Comparison of ENCODE assay signal across 19 cellular contexts in the genomic region with DNA sequence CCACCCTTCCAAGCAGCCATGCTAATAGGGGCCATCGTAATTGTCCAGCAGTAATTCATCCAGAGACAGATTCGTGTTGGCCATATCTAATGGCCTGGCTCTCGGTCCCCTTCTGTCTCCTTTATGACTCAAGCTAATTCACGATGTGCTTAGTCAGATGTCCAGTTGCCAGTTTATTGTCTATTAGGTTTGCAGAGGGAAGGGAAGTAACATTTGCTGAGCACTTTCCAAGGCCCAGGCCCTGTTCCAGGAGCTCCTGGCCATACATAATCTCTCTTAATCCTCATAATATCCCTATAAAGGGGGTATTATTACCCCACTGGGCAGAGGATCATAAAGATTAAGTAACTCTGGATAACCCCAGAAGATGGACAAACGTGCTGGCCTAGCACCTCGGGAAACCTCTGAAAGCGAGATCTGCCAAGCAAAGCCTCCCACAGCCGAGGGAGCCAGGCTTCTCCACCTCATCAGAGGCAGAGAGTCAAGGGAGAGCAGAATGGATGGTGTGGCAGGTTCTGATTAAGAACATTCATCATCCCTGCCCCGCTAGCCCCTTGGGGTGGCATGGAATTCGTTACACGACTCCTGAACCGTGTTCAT.
A peak's percentile ranks its signal among the peaks of the same experiment; 100 is the strongest.
DNase-seq lines count a peak whose midpoint lies in the region; ATAC-seq and TF ChIP-seq lines count a peak whose summit lies in the region.
"Had no signal": no experiment of that assay in that cellular context is flagged by ENCODE, and none has a peak within 500 bp of the region (broad histone marks: within the 10 kb centered on the region; RNA-seq: fewer than 3 reads in every experiment).

No MANE protein-coding gene starts in this region.

- H3K4me3 Mint-ChIP-seq in naive thymus-derived CD4-positive, alpha-beta T cell: no peak overlapping the region
- H3K4me3 Mint-ChIP-seq: CD8-positive, alpha-beta memory T cell; immature natural killer cell; memory B cell had no signal

- no peak overlapping the region for H3K27ac Mint-ChIP-seq in naive thymus-derived CD4-positive, alpha-beta T cell
- H3K27ac Mint-ChIP-seq: memory B cell had no signal

- TF ChIP-seq POLR2A in Peyer's patch (IDR thresholded peaks at IDR 0.05): no peak

- H3K27me3 Mint-ChIP-seq in naive thymus-derived CD4-positive, alpha-beta T cell: peaks cover 0 to 40% (median 0%) of the 10 kb centered on the region in 5 donors

- WGBS in psoas muscle, 3 donors: 21 to 34% (median 25%) methylated on average over 12 of the region's 12 CpGs

- no peaks in the 10 kb centered on the region for H3K9me3 ChIP-seq in WERI-Rb-1 (ENCODE audit: severe bottlenecking)
- H3K9me3 ChIP-seq in psoas muscle: no peaks in the 10 kb centered on the region
- H3K9me3 ChIP-seq in Peyer's patch: no peaks in the 10 kb centered on the region
- no peaks in the 10 kb centered on the region for H3K9me3 ChIP-seq in naive thymus-derived CD4-positive, alpha-beta T cell (ENCODE audit: control insufficient read depth in 2 of 3, low read length in 3 of 3)
- H3K9me3 ChIP-seq: stomach, uterus had no signal

- H3K36me3 ChIP-seq in WERI-Rb-1: no peaks in the 10 kb centered on the region
- no peaks in the 10 kb centered on the region for H3K36me3 ChIP-seq in psoas muscle (ENCODE audit: insufficient read depth in 1 of 2, low read depth in 1 of 2)
- H3K36me3 ChIP-seq in Peyer's patch: no peaks in the 10 kb centered on the region
- no peaks in the 10 kb centered on the region for H3K36me3 ChIP-seq in naive thymus-derived CD4-positive, alpha-beta T cell (ENCODE audit: control insufficient read depth in 2 of 3, insufficient read depth in 3 of 3, low read length in 3 of 3)
- H3K36me3 ChIP-seq: stomach, uterus had no signal

- POLR2A ChIA-PET in naive thymus-derived CD4-positive, alpha-beta T cell (lab: Charles Lee): no interaction called here

- CTCF ChIA-PET in naive thymus-derived CD4-positive, alpha-beta T cell (lab: Charles Lee): interaction anchor here (1.3 kb wide), 1 partner anchor 11 kb away, joined by 3 read pairs; no protein-coding TSS in a partner anchor

- H3K4me1 ChIP-seq in psoas muscle: no peaks in the 10 kb centered on the region
- no peaks in the 10 kb centered on the region for H3K4me1 ChIP-seq in Peyer's patch
- peaks cover 0 to 13% of the 10 kb centered on the region in 2 donors for H3K4me1 ChIP-seq in naive thymus-derived CD4-positive, alpha-beta T cell (ENCODE audit: control insufficient read depth in 2 of 2, insufficient read depth in 2 of 2, low read length in 2 of 2)
- H3K4me1 ChIP-seq: stomach had no signal

- TF ChIP-seq CTCF in WERI-Rb-1 (IDR thresholded peaks at IDR 0.05; ENCODE audit: low read depth, low read length) (no peak), psoas muscle (IDR thresholded peaks at IDR 0.05) (no peak), Peyer's patch (IDR thresholded peaks at IDR 0.05) (no peak)

- intact Hi-C loops in left cardiac atrium (cut with DNase I): no loop called here
- intact Hi-C loops in psoas muscle (cut with DNase I): no loop called here
- intact Hi-C loops in naive thymus-derived CD4-positive, alpha-beta T cell (cut with micrococcal nuclease): no loop called here

- H3K36me3 Mint-ChIP-seq in naive thymus-derived CD4-positive, alpha-beta T cell: peaks cover 5 to 41% (median 9%) of the 10 kb centered on the region in 5 donors
- H3K36me3 Mint-ChIP-seq: memory B cell had no signal

- ATAC-seq in left cardiac atrium (peak; percentile 12 to 56), psoas muscle (peak; percentile 74 to 90 (median 86))
- no peak for ATAC-seq in naive thymus-derived CD4-positive, alpha-beta T cell
- ATAC-seq: Panc1 had no signal

- H3K9me3 Mint-ChIP-seq in naive thymus-derived CD4-positive, alpha-beta T cell: peaks cover 0 to 17% (median 11%) of the 10 kb centered on the region in 11 donors

- no peaks in the 10 kb centered on the region for H3K27me3 ChIP-seq in WERI-Rb-1 (ENCODE audit: insufficient read depth, low read depth, severe bottlenecking)
- no peaks in the 10 kb centered on the region for H3K27me3 ChIP-seq in psoas muscle (ENCODE audit: insufficient read depth in 3 of 3, low read length in 2 of 3)
- H3K27me3 ChIP-seq in Peyer's patch: no peaks in the 10 kb centered on the region
- no peaks in the 10 kb centered on the region for H3K27me3 ChIP-seq in naive thymus-derived CD4-positive, alpha-beta T cell (ENCODE audit: control insufficient read depth in 2 of 2, insufficient read depth in 2 of 2, low read length in 2 of 2)
- H3K27me3 ChIP-seq: uterus had no signal

- H3K27ac ChIP-seq in WERI-Rb-1: no peak overlapping the region
- H3K27ac ChIP-seq in psoas muscle: no peak overlapping the region
- H3K27ac ChIP-seq in Peyer's patch: no peak overlapping the region
- no peak overlapping the region for H3K27ac ChIP-seq in naive thymus-derived CD4-positive, alpha-beta T cell (ENCODE audit: low read depth, low read length)
- H3K27ac ChIP-seq: epithelial cell of prostate, stomach had no signal

- H3K4me3 ChIP-seq in WERI-Rb-1 (ENCODE audit: low read depth, low read length) (no peak overlapping the region), psoas muscle (no peak overlapping the region), Peyer's patch (no peak overlapping the region)
- H3K4me3 ChIP-seq in naive thymus-derived CD4-positive, alpha-beta T cell (ENCODE audit: low read length): no peak overlapping the region
- H3K4me3 ChIP-seq: stomach, uterus had no signal

- DNase-seq in ELR (ENCODE audit: low read depth) (peak; percentile 17), WERI-Rb-1 (peak; percentile 44), left cardiac atrium (no peak), psoas muscle (peak in 1 of 2 donors; percentile 37), Peyer's patch (no peak), NCI-H1436 (lab: John Stamatoyannopoulos, UW) (no peak), SKM-1 (lab: John Stamatoyannopoulos, UW; ENCODE audit: unreplicated experiment) (no peak)
- no peak for DNase-seq in naive thymus-derived CD4-positive, alpha-beta T cell
- DNase-seq: activated CD4-positive, alpha-beta T cell treated with anti-CD3 and anti-CD28 coated beads for 48 hours; CD8-positive, alpha-beta memory T cell; glutamatergic neuron; immature natural killer cell; NCI-H1092 treated with DMSO at 0.1 percent for 48 hours; retina; stomach had no signal

- peaks cover 11 to 42% (median 20%) of the 10 kb centered on the region in 7 donors for H3K4me1 Mint-ChIP-seq in naive thymus-derived CD4-positive, alpha-beta T cell
- H3K4me1 Mint-ChIP-seq: memory B cell had no signal

Comparison
In these comparisons a context has a peak if more than half of its experiments do, and no peak if none do; other contexts are left out.
1. DNase-seq: peak in ELR (single experiment) and WERI-Rb-1 (single experiment); none in left cardiac atrium (single experiment), Peyer's patch (0 of 3), NCI-H1436 (single experiment), naive thymus-derived CD4-positive, alpha-beta T cell (0 of 9) and SKM-1 (single experiment).